ENCODE assay signal across 1 cellular context in genomic region chr14:52046376-52046917, GRCh38.
TF ChIP-seq lines count a peak whose summit lies in the region.

No MANE protein-coding gene starts in this region.

TF ChIP-seq in IMR-90, 13 proteins besides CTCF, POLR2A, EP300 and RAD21:
- TF ChIP-seq MXI1 (IDR thresholded peaks at IDR 0.05; ENCODE audit: borderline replicate concordance, low read depth, low read length): no peak
- TF ChIP-seq RCOR1 (IDR thresholded peaks at IDR 0.05; ENCODE audit: insufficient replicate concordance, low read length): no peak
- no peak for TF ChIP-seq BHLHE40 (IDR thresholded peaks at IDR 0.05; ENCODE audit: low read depth, low read length)
- TF ChIP-seq MAFK (IDR thresholded peaks at IDR 0.05; ENCODE audit: low read depth, low read length): no peak
- no peak for TF ChIP-seq MAZ (IDR thresholded peaks at IDR 0.05; ENCODE audit: borderline replicate concordance, low read depth, low read length)
- TF ChIP-seq USF2 (IDR thresholded peaks at IDR 0.05; ENCODE audit: low read depth, low read length): no peak
- no peak for TF ChIP-seq RFX5 (IDR thresholded peaks at IDR 0.05; ENCODE audit: low read depth, low read length)
- no peak for TF ChIP-seq SMC3 (IDR thresholded peaks at IDR 0.05; ENCODE audit: low read depth, low read length)
- no peak for TF ChIP-seq CHD1 (IDR thresholded peaks at IDR 0.05; ENCODE audit: low read depth, low read length)
- no peak for TF ChIP-seq CEBPB (IDR thresholded peaks at IDR 0.05; ENCODE audit: low read depth, low read length)
- TF ChIP-seq FOS (IDR thresholded peaks at IDR 0.05; ENCODE audit: low read depth, low read length): no peak
- TF ChIP-seq NFE2L2 (IDR thresholded peaks at IDR 0.05; ENCODE audit: low read depth, low read length): no peak
- TF ChIP-seq, protein P1, sequence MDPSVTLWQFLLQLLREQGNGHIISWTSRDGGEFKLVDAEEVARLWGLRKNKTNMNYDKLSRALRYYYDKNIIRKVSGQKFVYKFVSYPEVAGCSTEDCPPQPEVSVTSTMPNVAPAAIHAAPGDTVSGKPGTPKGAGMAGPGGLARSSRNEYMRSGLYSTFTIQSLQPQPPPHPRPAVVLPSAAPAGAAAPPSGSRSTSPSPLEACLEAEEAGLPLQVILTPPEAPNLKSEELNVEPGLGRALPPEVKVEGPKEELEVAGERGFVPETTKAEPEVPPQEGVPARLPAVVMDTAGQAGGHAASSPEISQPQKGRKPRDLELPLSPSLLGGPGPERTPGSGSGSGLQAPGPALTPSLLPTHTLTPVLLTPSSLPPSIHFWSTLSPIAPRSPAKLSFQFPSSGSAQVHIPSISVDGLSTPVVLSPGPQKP (IDR thresholded peaks at IDR 0.05; ENCODE audit: borderline replicate concordance, low read depth, low read length): no peak
TF ChIP-seq in IMR-90: peak in this region for 0.
